In genomic region chr15:56243117-56243773, GRCh38 we compare ENCODE assay signal across 8 cellular contexts. TPM values are rescaled to one million over a fixed set of nuclear protein-coding genes. Genes with fewer than 3 reads are reported as not detected.
DNase-seq lines count a peak whose midpoint lies in the region; ATAC-seq and TF ChIP-seq lines count a peak whose summit lies in the region.

No MANE protein-coding gene starts in this region.

- H3K36me3 Mint-ChIP-seq in T-cell (peaks cover 7% of the 10 kb centered on the region), MCF 10A (ENCODE audit: insufficient read depth, unreplicated experiment) (no peaks in the 10 kb centered on the region)

- H3K27me3 ChIP-seq in skeletal muscle satellite cell (ENCODE audit: control insufficient read depth, insufficient read depth, low read length): no peaks in the 10 kb centered on the region

- H3K4me3 Mint-ChIP-seq in T-cell (peak overlapping the region; percentile 86 to 91 (median 89)), MCF 10A (ENCODE audit: unreplicated experiment) (peak overlapping the region; percentile 79)

- no peaks in the 10 kb centered on the region for H3K9me3 ChIP-seq in skeletal muscle satellite cell (replicated peaks; ENCODE audit: low read length)

- peak overlapping the region; percentile 85 for H3K9ac ChIP-seq in skeletal muscle satellite cell (ENCODE audit: low read depth, low read length)

- no peaks in the 10 kb centered on the region for H3K36me3 ChIP-seq in skeletal muscle satellite cell (ENCODE audit: insufficient read depth, low read length)

- DNase-seq in AG04449 (ENCODE audit: low read depth, low spot score) (no peak), KG1 (lab: John Stamatoyannopoulos, UW) (peak; percentile 35), T-cell (peak in 27 of 34 experiments; percentile 5 to 49 (median 26)), MCF 10A (ENCODE audit: unreplicated experiment) (peak; percentile 52), iPS-NIHi11 (ENCODE audit: low spot score) (peak; percentile 70)

- H3K4me3 ChIP-seq in AG04449 (ENCODE audit: low read depth, low read length): peak overlapping the region; percentile 72
- peak overlapping the region; percentile 72 for H3K4me3 ChIP-seq in skeletal muscle satellite cell (ENCODE audit: low read length)

- H3K4me2 ChIP-seq in skeletal muscle satellite cell (ENCODE audit: low read length): peak overlapping the region; percentile 97

- no peaks in the 10 kb centered on the region for H3K27me3 Mint-ChIP-seq in T-cell
- no peaks in the 10 kb centered on the region for H3K27me3 Mint-ChIP-seq in MCF 10A (ENCODE audit: insufficient read depth, unreplicated experiment)

- TF ChIP-seq CTCF in AG04449 (IDR thresholded peaks at IDR 0.05; ENCODE audit: insufficient read depth, low read length, missing control alignments) (no peak), MCF 10A (IDR thresholded peaks at IDR 0.05; ENCODE audit: unreplicated experiment) (no peak)

- CTCF ChIA-PET in AG04449 (lab: Yijun Ruan, JAX) (interaction anchor here (1.0 to 1.3 kb wide), 3 partner anchors 8 to 326 kb away, joined by 3 read pairs; no protein-coding TSS in a partner anchor), T-cell (lab: Charles Lee) (interaction anchor here (0.6 to 0.7 kb wide), 2 partner anchors 39 to 910 kb away, joined by 4 to 5 read pairs; no protein-coding TSS in a partner anchor), MCF 10A (lab: Yijun Ruan, JAX) (no interaction called here)

- peak overlapping the region; percentile 86 to 89 for H3K27ac Mint-ChIP-seq in T-cell
- H3K27ac Mint-ChIP-seq in MCF 10A (ENCODE audit: low read depth, unreplicated experiment): peak overlapping the region; percentile 7

- peaks cover 39 to 51% (median 49%) of the 10 kb centered on the region in 3 donors for H3K4me1 Mint-ChIP-seq in T-cell
- H3K4me1 Mint-ChIP-seq in MCF 10A (ENCODE audit: insufficient read depth, unreplicated experiment): peaks cover 25% of the 10 kb centered on the region

- H3K4me1 ChIP-seq in skeletal muscle satellite cell (ENCODE audit: control insufficient read depth, insufficient read depth, low read length): peaks cover 25% of the 10 kb centered on the region

- no TSS peak for BruUV-seq in MCF 10A (replicated peaks; lab: Mats Ljungman, UMichigan)

- POLR2A ChIA-PET in AG04449 (lab: Yijun Ruan, JAX): no interaction called here
- POLR2A ChIA-PET in T-cell (lab: Charles Lee): interaction anchor here in 1 of 2 donors (0.6 kb wide), 1 partner anchor 63 kb away, joined by 7 read pairs; no protein-coding TSS in a partner anchor
- POLR2A ChIA-PET in MCF 10A (lab: Yijun Ruan, JAX): interaction anchor here (0.7 to 4.3 kb wide), 11 partner anchors 17 to 331 kb away, joined by 3 to 46 read pairs (median 4); no protein-coding TSS in a partner anchor

- intact Hi-C loops in MCF 10A (cut with micrococcal nuclease): loop anchor here (2.0 to 5.0 kb wide), 2 partner anchors 144 to 326 kb away; no protein-coding TSS in a partner anchor

- ATAC-seq in GM19324 (IDR thresholded peaks at IDR 0.05; ENCODE audit: low FRiP score, unreplicated experiment) (peak; percentile 11), T-cell (replicated peaks in 1 of 4) (peak; percentile 21 to 37 (median 30)), GM18870 (IDR thresholded peaks at IDR 0.05; ENCODE audit: unreplicated experiment) (no peak)

- H3K9me3 Mint-ChIP-seq in T-cell (no peaks in the 10 kb centered on the region), MCF 10A (ENCODE audit: unreplicated experiment) (no peaks in the 10 kb centered on the region)

RNA-seq across cellular contexts. Expression of gene RFX7, which starts 0.4 kb away (rescaled TPM):
- total RNA-seq in T-cell (10 to 100 TPM; 23.3 to 30.4 (median 27.9) TPM), MCF 10A (2022) (23.8 and 29.8 TPM in 2 replicates)
- 4.6 and 5.3 TPM in 2 replicates for total RNA-seq in skeletal muscle satellite cell (2012; rRNA removed)
